Comparison of ENCODE assay signal across 14 cellular contexts in the genomic region with DNA sequence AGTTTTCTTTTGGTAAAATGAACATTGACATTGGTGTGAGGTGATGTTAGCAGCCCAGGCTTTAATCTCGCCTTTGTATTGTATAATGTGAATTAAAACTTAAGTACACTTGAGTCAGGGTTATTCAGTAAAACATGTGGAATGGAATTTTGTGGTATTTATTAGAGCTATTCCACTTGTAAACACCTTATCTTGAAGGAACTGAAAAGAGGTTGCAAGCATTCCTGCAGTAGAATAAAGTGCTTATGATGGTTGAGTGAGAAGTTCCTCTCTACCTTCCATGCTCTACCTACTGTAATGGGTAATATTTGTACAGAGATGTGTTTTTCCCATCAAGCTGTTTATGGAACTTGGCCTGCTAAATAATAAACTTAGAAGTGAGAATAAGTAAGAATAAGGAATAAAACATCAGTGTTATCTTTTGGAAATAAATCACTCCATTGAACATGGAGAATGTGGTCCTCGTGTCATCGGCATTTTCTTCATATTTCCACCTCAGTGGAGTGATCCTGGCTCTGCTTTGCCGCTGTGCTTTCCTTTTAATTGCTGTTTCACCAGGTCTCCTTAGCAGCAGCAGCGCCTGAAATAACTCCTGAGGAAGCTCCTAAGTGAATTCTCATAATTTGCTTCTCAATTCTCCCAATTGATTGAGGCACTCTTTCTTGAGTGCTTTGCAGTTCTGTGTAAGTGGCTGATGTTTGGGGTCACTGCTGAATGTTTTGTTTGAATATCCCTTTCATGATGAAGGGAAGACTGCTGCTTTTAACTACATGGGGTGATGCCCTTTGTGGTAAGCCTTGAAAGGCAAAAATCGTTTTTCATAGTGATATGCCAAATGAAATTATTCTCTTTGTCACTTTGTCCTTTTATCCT. TPM values are rescaled to one million over a fixed set of nuclear protein-coding genes. Genes with fewer than 3 reads are reported as not detected.
DNase-seq lines count a peak whose midpoint lies in the region; ATAC-seq, FAIRE-seq and TF ChIP-seq lines count a peak whose summit lies in the region.
"Had no signal": no experiment of that assay in that cellular context is flagged by ENCODE, and none has a peak within 500 bp of the region (broad histone marks: within the 10 kb centered on the region; RNA-seq: fewer than 3 reads in every experiment).

No MANE protein-coding gene starts in this region.

- CTCF ChIA-PET in RWPE1 (lab: Yijun Ruan, JAX), result no interaction called here

- H3K79me2 ChIP-seq in Loucy (ENCODE audit: insufficient read depth, low read length), result no peaks in the 10 kb centered on the region
- peaks cover 7% of the 10 kb centered on the region for H3K79me2 ChIP-seq in astrocyte (ENCODE audit: insufficient read depth, low read length)

- POLR2A ChIA-PET in RWPE1 (lab: Yijun Ruan, JAX; ENCODE audit: low non-redundant PET), result no interaction called here

- TF ChIP-seq CTCF in Loucy (conservative IDR thresholded peaks at IDR 0.05; ENCODE audit: low read length) (no peak), astrocyte (IDR thresholded peaks at IDR 0.05; ENCODE audit: insufficient read depth, low read depth, low read length) (no peak), mesothelial cell of epicardium (IDR thresholded peaks at IDR 0.05; ENCODE audit: unreplicated experiment) (no peak), RWPE1 (conservative IDR thresholded peaks at IDR 0.05; ENCODE audit: low read depth) (no peak)

- H3K27ac ChIP-seq in CD4-positive, CD25-positive, alpha-beta regulatory T cell (ENCODE audit: insufficient read depth, low read length, poor library complexity, severe bottlenecking), result peak overlapping the region; percentile 21
- peak overlapping the region; percentile 79 for H3K27ac ChIP-seq in astrocyte (ENCODE audit: low read depth, low read length)
- H3K27ac ChIP-seq in RWPE1, result no peak overlapping the region

- no peak for ATAC-seq in CD4-positive, CD25-positive, alpha-beta regulatory T cell (ENCODE audit: low read depth in 2 of 2)

- H3K4me3 Mint-ChIP-seq in CD4-positive, CD25-positive, alpha-beta regulatory T cell, result peak overlapping the region in 3 of 4 donors; percentile 6 to 30 (median 26)
- H3K4me3 Mint-ChIP-seq in astrocyte (ENCODE audit: unreplicated experiment) (no peak overlapping the region), mesothelial cell of epicardium (no peak overlapping the region)
- H3K4me3 Mint-ChIP-seq: IgD-negative memory B cell, neural crest cell had no signal

- H3K4me1 Mint-ChIP-seq in CD4-positive, CD25-positive, alpha-beta regulatory T cell, result peaks cover 25 to 44% (median 39%) of the 10 kb centered on the region in 4 donors
- H3K4me1 Mint-ChIP-seq in astrocyte (ENCODE audit: low read depth, unreplicated experiment) (peaks cover 34% of the 10 kb centered on the region), mesothelial cell of epicardium (peaks cover 32% of the 10 kb centered on the region)

- H3K4me2 ChIP-seq in Loucy (ENCODE audit: low read depth, low read length, poor library complexity, severe bottlenecking) (peak overlapping the region; percentile 53), astrocyte (ENCODE audit: low read length) (peak overlapping the region; percentile 67)

- H3K9me3 Mint-ChIP-seq in CD4-positive, CD25-positive, alpha-beta regulatory T cell, result peaks cover 0 to 2% (median 0%) of the 10 kb centered on the region in 7 donors
- H3K9me3 Mint-ChIP-seq in astrocyte (ENCODE audit: unreplicated experiment) (no peaks in the 10 kb centered on the region), mesothelial cell of epicardium (peaks cover 3% of the 10 kb centered on the region)
- H3K9me3 Mint-ChIP-seq: IgD-negative memory B cell, neural crest cell had no signal

- H3K36me3 ChIP-seq in CD4-positive, CD25-positive, alpha-beta regulatory T cell (ENCODE audit: control insufficient read depth, insufficient read depth, low read length), result peaks cover 24% of the 10 kb centered on the region
- H3K36me3 ChIP-seq in Loucy (ENCODE audit: insufficient read depth, low read length) (peaks cover 24% of the 10 kb centered on the region; the same call in 1 of the 2 replicates), astrocyte (ENCODE audit: insufficient read depth, low read length) (no peaks in the 10 kb centered on the region)

- H3K4me3 ChIP-seq in CD4-positive, CD25-positive, alpha-beta regulatory T cell (ENCODE audit: low read depth, low read length), result no peak overlapping the region
- peak overlapping the region; percentile 24 for H3K4me3 ChIP-seq in Loucy (ENCODE audit: low read length, poor library complexity, severe bottlenecking)
- no peak overlapping the region for H3K4me3 ChIP-seq in astrocyte (ENCODE audit: insufficient read depth, low read depth, low read length)

- no peaks in the 10 kb centered on the region for H3K27me3 Mint-ChIP-seq in CD4-positive, CD25-positive, alpha-beta regulatory T cell
- no peaks in the 10 kb centered on the region for H3K27me3 Mint-ChIP-seq in astrocyte (ENCODE audit: low read depth, unreplicated experiment)
- H3K27me3 Mint-ChIP-seq in mesothelial cell of epicardium (ENCODE audit: low read depth), result no peaks in the 10 kb centered on the region
- H3K27me3 Mint-ChIP-seq: IgD-negative memory B cell had no signal

- no peaks in the 10 kb centered on the region for H3K9me2 ChIP-seq in Loucy (replicated peaks; ENCODE audit: low read depth, low read length)

- peaks cover 14% of the 10 kb centered on the region for H3K4me1 ChIP-seq in CD4-positive, CD25-positive, alpha-beta regulatory T cell (ENCODE audit: control insufficient read depth, insufficient read depth, low read length, poor library complexity, severe bottlenecking)
- H3K4me1 ChIP-seq in Loucy (ENCODE audit: insufficient read depth, low read length, poor library complexity, severe bottlenecking) (peaks cover 17% of the 10 kb centered on the region), astrocyte (ENCODE audit: insufficient read depth, low read length) (peaks cover 48% of the 10 kb centered on the region)

- H3K27ac Mint-ChIP-seq in CD4-positive, CD25-positive, alpha-beta regulatory T cell, result peak overlapping the region; percentile 2 to 81 (median 67)
- H3K27ac Mint-ChIP-seq in astrocyte (ENCODE audit: unreplicated experiment), result peak overlapping the region; percentile 72
- H3K27ac Mint-ChIP-seq in mesothelial cell of epicardium, result peak overlapping the region; percentile 44
- H3K27ac Mint-ChIP-seq: IgD-negative memory B cell had no signal

- peaks cover 23% of the 10 kb centered on the region for H3K36me3 Mint-ChIP-seq in CD4-positive, CD25-positive, alpha-beta regulatory T cell
- H3K36me3 Mint-ChIP-seq in astrocyte (ENCODE audit: low read depth, unreplicated experiment), result peaks cover 13% of the 10 kb centered on the region
- peaks cover 26% of the 10 kb centered on the region for H3K36me3 Mint-ChIP-seq in mesothelial cell of epicardium

- no peaks in the 10 kb centered on the region for H3K27me3 ChIP-seq in CD4-positive, CD25-positive, alpha-beta regulatory T cell (ENCODE audit: control insufficient read depth, insufficient read depth, low read length)
- H3K27me3 ChIP-seq in Loucy (ENCODE audit: insufficient read depth, low read length, poor library complexity, severe bottlenecking), result no peaks in the 10 kb centered on the region
- no peaks in the 10 kb centered on the region for H3K27me3 ChIP-seq in astrocyte (ENCODE audit: insufficient read depth, low read length)

- H4K20me1 ChIP-seq in Loucy (ENCODE audit: insufficient read depth, low read length, poor library complexity, severe bottlenecking), result no peaks in the 10 kb centered on the region
- H4K20me1 ChIP-seq in astrocyte (ENCODE audit: insufficient read depth, low read length), result no peaks in the 10 kb centered on the region

- H2AFZ ChIP-seq in Loucy (ENCODE audit: low read length), result no peak overlapping the region
- H2AFZ ChIP-seq in astrocyte (ENCODE audit: low read depth, low read length), result no peak overlapping the region

- no peaks in the 10 kb centered on the region for H3K9me3 ChIP-seq in CD4-positive, CD25-positive, alpha-beta regulatory T cell (ENCODE audit: control insufficient read depth in 2 of 2, low read length in 2 of 2)
- H3K9me3 ChIP-seq in Loucy (ENCODE audit: insufficient read depth, low read depth, low read length) (no peaks in the 10 kb centered on the region), astrocyte (ENCODE audit: insufficient read depth, low read depth, low read length) (no peaks in the 10 kb centered on the region)

- FAIRE-seq in astrocyte (lab: Jason Lieb, UNC), result no peak

- H3K9ac ChIP-seq in Loucy (ENCODE audit: low read depth, low read length, poor library complexity, severe bottlenecking) (no peak overlapping the region), astrocyte (ENCODE audit: low read length) (peak overlapping the region; percentile 16)

- peak in 1 of 3 donors; percentile 4 for DNase-seq in CD4-positive, CD25-positive, alpha-beta regulatory T cell
- DNase-seq in astrocyte (ENCODE audit: low read depth), result peak; percentile 52
- DNase-seq in mesothelial cell of epicardium (ENCODE audit: low spot score in 2 of 2, unreplicated experiment in 2 of 2), result no peak
- DNase-seq in NAMALWA (ENCODE audit: low spot score), result no peak
- no peak for DNase-seq in RWPE1 (ENCODE audit: low spot score)
- DNase-seq in NK-92 (lab: John Stamatoyannopoulos, UW; ENCODE audit: unreplicated experiment), result no peak
- no peak for DNase-seq in NCI-H128 (lab: John Stamatoyannopoulos, UW; ENCODE audit: unreplicated experiment)
- DNase-seq: cortex of kidney; DMS153; NCI-H510A treated with DMSO at 0.1 percent for 48 hours; stimulated activated CD4-positive, alpha-beta T cell treated with anti-CD3 and anti-CD28 coated beads, Interleukin-4, amount 100 ng/mL, for 24 hours had no signal

- H3F3A ChIP-seq in Loucy (ENCODE audit: low read depth), result 0 out of 2 replicates have a peak, but pooled peaks cover 4% of the 10 kb centered on the region

RNA-seq across cellular contexts. Expression of gene HMG20A, which starts 36.3 kb away (rescaled TPM):
- 25.0 TPM for total RNA-seq in CD4-positive, CD25-positive, alpha-beta regulatory T cell
- polyA plus RNA-seq in CD4-positive, CD25-positive, alpha-beta regulatory T cell, result 10 to 100 TPM; 24.4 to 32.3 (median 28.8) TPM
- 46.8 and 47.4 TPM in 2 replicates for total RNA-seq in astrocyte
- total RNA-seq in mesothelial cell of epicardium, result 70.5 to 72.7 TPM (median 72.4 TPM) in 3 replicates

RNA-seq across cellular contexts. Expression of gene PEAK1, which starts 37.1 kb away (rescaled TPM):
- total RNA-seq in CD4-positive, CD25-positive, alpha-beta regulatory T cell, result 9.6 TPM
- polyA plus RNA-seq in CD4-positive, CD25-positive, alpha-beta regulatory T cell, result 1 to 10 TPM in 2 of 4 donors, under 1 TPM in 2; 0.15 to 1.7 (median 0.94) TPM
- total RNA-seq in astrocyte (58.5 and 62.3 TPM in 2 replicates), mesothelial cell of epicardium (90.2 to 92.3 TPM (median 91.8 TPM) in 3 replicates)

Comparison
In these comparisons a context has a peak if more than half of its experiments do, and no peak if none do; other contexts are left out.
1. H3K4me3 Mint-ChIP-seq: peak in CD4-positive, CD25-positive, alpha-beta regulatory T cell (3 of 4); none in astrocyte (single experiment) and mesothelial cell of epicardium (single experiment).
2. Peak in every context shown above with its lines, with median percentiles within 50 percentile points of each other: H3K27ac Mint-ChIP-seq.